19 cellular contexts compared by ENCODE assay signal in genomic region chr6:106662458-106662857, GRCh38.
"Had no signal": no experiment of that assay in that cellular context is flagged by ENCODE, and none has a peak within 500 bp of the region (broad histone marks: within the 10 kb centered on the region; RNA-seq: fewer than 3 reads in every experiment).

No MANE protein-coding gene starts in this region.

- H3K4me1 ChIP-seq: esophagus muscularis mucosa, gastrocnemius medialis, heart right ventricle, right atrium auricular region, suprapubic skin, thyroid gland, upper lobe of right lung, vagina had no signal

- H3K9me3 Mint-ChIP-seq: effector memory CD8-positive, alpha-beta T cell had no signal

- H3K4me3 Mint-ChIP-seq: dendritic cell treated with granulocyte-macrophage colony-stimulating factor and Interleukin-4, amounts not matched to agents 40 ng/mL and 50 ng/mL, for 4 days; effector memory CD8-positive, alpha-beta T cell; immature natural killer cell; naive thymus-derived CD8-positive, alpha-beta T cell had no signal

- DNase-seq: effector memory CD8-positive, alpha-beta T cell; gastrocnemius medialis; heart right ventricle; immature natural killer cell; left colon; mesendoderm; naive thymus-derived CD8-positive, alpha-beta T cell; sigmoid colon; stimulated activated CD4-positive, alpha-beta T cell treated with anti-CD3 and anti-CD28 coated beads, Interleukin-12 subunit alpha, Interleukin-12 subunit beta, amount 100 ng/mL, for 4 hours; stimulated activated naive CD4-positive, alpha-beta T cell treated with Interleukin-2 at 50 U/mL for 16 hours; thyroid gland; upper lobe of right lung had no signal

- H3K27me3 Mint-ChIP-seq: dendritic cell treated with granulocyte-macrophage colony-stimulating factor and Interleukin-4, amounts not matched to agents 40 ng/mL and 50 ng/mL, for 4 days; effector memory CD8-positive, alpha-beta T cell; naive thymus-derived CD8-positive, alpha-beta T cell had no signal

- H3K27ac ChIP-seq: epithelial cell of prostate, esophagus muscularis mucosa, gastrocnemius medialis, heart right ventricle, right atrium auricular region, sigmoid colon, skin epidermis, suprapubic skin, thyroid gland, upper lobe of right lung, vagina had no signal

- H3K4me3 ChIP-seq: esophagus muscularis mucosa, gastrocnemius medialis, heart right ventricle, right atrium auricular region, sigmoid colon, skin epidermis, suprapubic skin, thyroid gland, upper lobe of right lung, vagina had no signal

- H3K9me3 ChIP-seq: thyroid gland had no signal

- H3K4me1 Mint-ChIP-seq: immature natural killer cell had no signal

- H3K27me3 ChIP-seq: esophagus muscularis mucosa, gastrocnemius medialis, heart right ventricle, right atrium auricular region, sigmoid colon, suprapubic skin, thyroid gland, upper lobe of right lung, vagina had no signal

- H3K27ac Mint-ChIP-seq: dendritic cell treated with granulocyte-macrophage colony-stimulating factor and Interleukin-4, amounts not matched to agents 40 ng/mL and 50 ng/mL, for 4 days; effector memory CD8-positive, alpha-beta T cell had no signal

- ATAC-seq: effector memory CD8-positive, alpha-beta T cell; gastrocnemius medialis; heart right ventricle; left colon; naive thymus-derived CD8-positive, alpha-beta T cell; upper lobe of right lung had no signal
